8 cellular contexts compared by ENCODE assay signal in genomic region chr3:33096103-33096868, GRCh38. TPM values are rescaled to one million over a fixed set of nuclear protein-coding genes. Genes with fewer than 3 reads are reported as not detected.
DNase-seq lines count a peak whose midpoint lies in the region; ATAC-seq and TF ChIP-seq lines count a peak whose summit lies in the region.

No MANE protein-coding gene starts in this region.

- TF ChIP-seq CTCF in adrenal gland (IDR thresholded peaks at IDR 0.05) (no peak), left ventricle myocardium inferior (IDR thresholded peaks at IDR 0.05; ENCODE audit: borderline replicate concordance) (no peak)

- intact Hi-C loops in adrenal gland (cut with DNase I): no loop called here
- intact Hi-C loops in left ventricle myocardium inferior (cut with micrococcal nuclease): no loop called here
- intact Hi-C loops in posterior cingulate gyrus (cut with DNase I): loop anchor here (2.0 kb wide), 1 partner anchor 17 kb away; no protein-coding TSS in a partner anchor

- no peaks in the 10 kb centered on the region for H3K27me3 ChIP-seq in adrenal gland
- no peaks in the 10 kb centered on the region for H3K27me3 ChIP-seq in left ventricle myocardium inferior (ENCODE audit: low read depth)

- peak overlapping the region; percentile 73 for H3K9ac ChIP-seq in SK-N-MC (ENCODE audit: insufficient read length)

- TF ChIP-seq POLR2A in adrenal gland (IDR thresholded peaks at IDR 0.05): no peak

- H3K36me3 ChIP-seq in SK-N-MC (ENCODE audit: insufficient read depth, low read length) (no peaks in the 10 kb centered on the region), adrenal gland (replicated peaks in 1 of 2) (peaks cover 0 to 14% of the 10 kb centered on the region in 2 donors), left ventricle myocardium inferior (peaks cover 10% of the 10 kb centered on the region)

- H3K4me3 ChIP-seq in SK-N-MC (peak overlapping the region; percentile 81), adrenal gland (peak overlapping the region; percentile 77 to 98 (median 86)), left ventricle myocardium inferior (peak overlapping the region; percentile 96)

- no peak overlapping the region for H3K27ac ChIP-seq in SK-N-MC
- peak overlapping the region; percentile 40 to 97 (median 95) for H3K27ac ChIP-seq in adrenal gland
- H3K27ac ChIP-seq in left ventricle myocardium inferior (replicated peaks): peak overlapping the region; percentile 95

- H3K9me3 ChIP-seq in SK-N-MC (ENCODE audit: low read depth, low read length) (no peaks in the 10 kb centered on the region), adrenal gland (replicated peaks in 1 of 3) (no peaks in the 10 kb centered on the region), left ventricle myocardium inferior (replicated peaks) (no peaks in the 10 kb centered on the region)

- WGBS in adrenal gland, 4 donors: 0 to 2% (median 1%) methylated on average over 22 to 51 of the region's 51 CpGs

- ATAC-seq in GM19397 (IDR thresholded peaks at IDR 0.05; ENCODE audit: unreplicated experiment) (peak; percentile 49), HG03469 (IDR thresholded peaks at IDR 0.05; ENCODE audit: unreplicated experiment) (peak; percentile 24)

- DNase-seq in CD1c-positive myeloid dendritic cell (ENCODE audit: extremely low spot score) (peak; percentile 83), SK-N-MC (ENCODE audit: low read depth, low spot score) (no peak), adrenal gland (peak; percentile 37 to 60 (median 50)), left ventricle myocardium inferior (peak; percentile 60), posterior cingulate gyrus (peak; percentile 37 to 93 (median 53)), NCI-H446 (lab: John Stamatoyannopoulos, UW) (no peak)

- H3K4me1 ChIP-seq in adrenal gland (replicated peaks in 1 of 2): peaks cover 8 to 15% of the 10 kb centered on the region in 2 donors
- H3K4me1 ChIP-seq in left ventricle myocardium inferior: peaks cover 47% of the 10 kb centered on the region

RNA-seq across cellular contexts. Expression of gene GLB1, which starts 0.7 kb away (rescaled TPM):
- total RNA-seq in adrenal gland: 100 to 1,000 TPM in 4 of 8 donors, 10 to 100 TPM in 4; 67.6 to 182 (median 101) TPM
- 10 to 100 TPM; 10.8 to 59.3 (median 13.2) TPM for polyA plus RNA-seq in adrenal gland
- total RNA-seq in left ventricle myocardium inferior: 23.5 TPM

RNA-seq across cellular contexts. Expression of gene TMPPE, which starts 0.7 kb away (rescaled TPM):
- total RNA-seq in adrenal gland (10 to 100 TPM in 1 of 8 donors, 1 to 10 TPM in 7; 3.3 to 10.1 (median 7.3) TPM), left ventricle myocardium inferior (4.0 TPM)
- polyA plus RNA-seq in adrenal gland: 1 to 10 TPM in 1 of 3 donors, under 1 TPM in 2; 0.17 to 1.3 (median 0.80) TPM

RNA-seq across cellular contexts. Expression of gene CRTAP, which starts 17.5 kb away (rescaled TPM):
- 100 to 1,000 TPM; 154 to 677 (median 337) TPM for total RNA-seq in adrenal gland
- polyA plus RNA-seq in adrenal gland: 100 to 1,000 TPM in 1 of 3 donors, 10 to 100 TPM in 2; 64.5 to 147 (median 87.4) TPM
- 95.1 TPM for total RNA-seq in left ventricle myocardium inferior

Comparison
In these comparisons a context has a peak if more than half of its experiments do, and no peak if none do; other contexts are left out.
1. DNase-seq: peak in CD1c-positive myeloid dendritic cell (single experiment), adrenal gland (7 of 7), left ventricle myocardium inferior (single experiment) and posterior cingulate gyrus (10 of 10); none in SK-N-MC (single experiment) and NCI-H446 (0 of 2).
2. Peak in every context shown above with its lines, with median percentiles within 50 percentile points of each other: H3K4me3 ChIP-seq.